Comparison of ENCODE assay signal across 12 cellular contexts in the genomic region with DNA sequence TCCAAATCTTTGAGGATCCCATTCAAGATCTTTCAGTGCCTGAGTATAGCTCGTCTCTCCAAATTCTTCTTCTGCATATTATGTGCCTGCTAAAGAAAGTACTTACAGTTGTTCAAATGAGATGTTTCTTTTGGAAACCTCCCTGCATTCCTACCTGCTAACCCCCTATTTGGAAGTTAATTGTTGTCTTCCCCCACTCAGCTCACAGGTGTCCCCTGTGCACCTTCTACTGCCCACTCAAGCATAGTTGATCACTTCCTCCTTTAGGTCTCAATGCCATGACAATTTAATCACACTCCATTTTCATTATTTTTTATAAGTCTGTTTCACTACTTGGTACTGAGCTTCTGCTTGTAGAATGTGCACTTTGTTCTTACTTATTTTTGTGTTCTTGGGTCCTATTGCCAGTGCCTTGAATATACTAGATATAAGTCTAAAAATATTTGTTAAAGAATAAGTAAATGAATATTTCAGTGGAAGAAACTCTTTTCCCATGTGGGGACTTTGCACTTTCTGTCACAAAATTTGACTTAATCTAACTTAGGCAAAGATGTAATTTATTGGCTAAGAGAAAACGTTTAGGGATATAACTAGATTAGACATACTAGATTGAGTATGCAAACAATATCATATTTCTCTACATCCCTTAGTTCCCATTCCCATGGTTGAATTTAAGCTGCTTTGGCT. TPM values are rescaled to one million over a fixed set of nuclear protein-coding genes. Genes with fewer than 3 reads are reported as not detected.
DNase-seq lines count a peak whose midpoint lies in the region; ATAC-seq and TF ChIP-seq lines count a peak whose summit lies in the region.
"Had no signal": no experiment of that assay in that cellular context is flagged by ENCODE, and none has a peak within 500 bp of the region (broad histone marks: within the 10 kb centered on the region; RNA-seq: fewer than 3 reads in every experiment).

No MANE protein-coding gene starts in this region.

- no peaks in the 10 kb centered on the region for H3K9me3 Mint-ChIP-seq in T-helper 1 cell treated with Interleukin-12 subunit alpha and Interleukin-12 subunit beta and Interleukin-4 antibody, amounts not matched to agents 30 μg/mL and 1 μg/mL, for 36 hours

- H3K4me3 ChIP-seq in neutrophil (ENCODE audit: low read depth in 1 of 2, low read length in 1 of 2) = peak overlapping the region; percentile 49
- H3K4me3 ChIP-seq: tibial artery had no signal

- no peaks in the 10 kb centered on the region for H3K27me3 Mint-ChIP-seq in T-helper 1 cell treated with Interleukin-12 subunit alpha and Interleukin-12 subunit beta and Interleukin-4 antibody, amounts not matched to agents 30 μg/mL and 1 μg/mL, for 36 hours (ENCODE audit: low read depth)

- peak overlapping the region; percentile 92 for H3K27ac Mint-ChIP-seq in T-helper 1 cell treated with Interleukin-12 subunit alpha and Interleukin-12 subunit beta and Interleukin-4 antibody, amounts not matched to agents 30 μg/mL and 1 μg/mL, for 36 hours

- peak; percentile 11 for ATAC-seq in HG02610 (IDR thresholded peaks at IDR 0.05; ENCODE audit: unreplicated experiment)
- ATAC-seq in GM19397 (IDR thresholded peaks at IDR 0.05; ENCODE audit: unreplicated experiment) = no peak

- peaks cover 73% of the 10 kb centered on the region for H3K4me1 Mint-ChIP-seq in T-helper 1 cell treated with Interleukin-12 subunit alpha and Interleukin-12 subunit beta and Interleukin-4 antibody, amounts not matched to agents 30 μg/mL and 1 μg/mL, for 36 hours (ENCODE audit: low read depth)

- no peak for TF ChIP-seq CTCF in neutrophil (IDR thresholded peaks at IDR 0.05)

- H3K36me3 Mint-ChIP-seq in T-helper 1 cell treated with Interleukin-12 subunit alpha and Interleukin-12 subunit beta and Interleukin-4 antibody, amounts not matched to agents 30 μg/mL and 1 μg/mL, for 36 hours (ENCODE audit: low read depth) = peaks cover 6% of the 10 kb centered on the region

- H3K4me3 Mint-ChIP-seq in T-helper 1 cell treated with Interleukin-12 subunit alpha and Interleukin-12 subunit beta and Interleukin-4 antibody, amounts not matched to agents 30 μg/mL and 1 μg/mL, for 36 hours = peak overlapping the region; percentile 85

- peak overlapping the region; percentile 98 for H3K27ac ChIP-seq in neutrophil
- H3K27ac ChIP-seq: tibial artery had no signal

- no peaks in the 10 kb centered on the region for H3K9me3 ChIP-seq in neutrophil
- H3K9me3 ChIP-seq: tibial artery had no signal

- peaks cover 48 to 57% of the 10 kb centered on the region in 2 experiments for H3K4me1 ChIP-seq in neutrophil (ENCODE audit: control insufficient read depth in 1 of 2, insufficient read depth in 1 of 2, low read depth in 1 of 2, low read length in 1 of 2)
- H3K4me1 ChIP-seq: tibial artery had no signal

- no peak for DNase-seq in T-helper 1 cell
- DNase-seq in NAMALWA (ENCODE audit: low spot score) = peak; percentile 82
- DNase-seq in DMS53 treated with DMSO at 0.1 percent for 48 hours (lab: John Stamatoyannopoulos, UW; ENCODE audit: unreplicated experiment) = no peak
- DNase-seq in occipital lobe (lab: John Stamatoyannopoulos, UW) = no peak
- DNase-seq: activated CD4-positive, alpha-beta T cell treated with anti-CD3 and anti-CD28 coated beads, Interleukin-2, amount 50 U/mL, for 1 hour; caudate nucleus; tibial artery had no signal

- no peaks in the 10 kb centered on the region for H3K27me3 ChIP-seq in neutrophil
- H3K27me3 ChIP-seq: tibial artery had no signal

- no peaks in the 10 kb centered on the region for H3K36me3 ChIP-seq in neutrophil
- H3K36me3 ChIP-seq: tibial artery had no signal

RNA-seq across cellular contexts. Expression of a gene that starts 16.2 kb away (rescaled TPM):
- 4.5 TPM for total RNA-seq in occipital lobe
- total RNA-seq: glomerular endothelial cell had no signal
